14 cellular contexts compared by ENCODE assay signal in genomic region chr15:90036806-90037509, GRCh38. TPM values are rescaled to one million over a fixed set of nuclear protein-coding genes. Genes with fewer than 3 reads are reported as not detected.
DNase-seq lines count a peak whose midpoint lies in the region; ATAC-seq, FAIRE-seq and TF ChIP-seq lines count a peak whose summit lies in the region.
"Had no signal": no experiment of that assay in that cellular context is flagged by ENCODE, and none has a peak within 500 bp of the region (broad histone marks: within the 10 kb centered on the region; RNA-seq: fewer than 3 reads in every experiment).

No MANE protein-coding gene starts in this region.

- H2AFZ ChIP-seq in astrocyte (ENCODE audit: low read depth, low read length): no peak overlapping the region

- intact Hi-C loops in left cardiac atrium (cut with DNase I): no loop called here

- H3K4me1 ChIP-seq in right atrium auricular region (peaks cover 0 to 54% of the 10 kb centered on the region in 2 donors), astrocyte (ENCODE audit: insufficient read depth, low read length) (peaks cover 40% of the 10 kb centered on the region)

- no peak for TF ChIP-seq CTCF in right atrium auricular region (IDR thresholded peaks at IDR 0.05)
- TF ChIP-seq CTCF in astrocyte (IDR thresholded peaks at IDR 0.05; ENCODE audit: insufficient read depth, low read depth, low read length): no peak
- TF ChIP-seq CTCF in type B pancreatic cell (conservative IDR thresholded peaks at IDR 0.05): no peak

- peak; percentile 23 for DNase-seq in left cardiac atrium
- no peak for DNase-seq in right atrium auricular region (ENCODE audit: low spot score)
- DNase-seq in astrocyte (ENCODE audit: low read depth): no peak
- DNase-seq in naive B cell: no peak
- no peak for DNase-seq in type B pancreatic cell (ENCODE audit: extremely low spot score, unreplicated experiment)
- no peak for DNase-seq in frontal cortex (ENCODE audit: low spot score in 2 of 2)
- no peak for DNase-seq in iPS-NIHi11 (ENCODE audit: low spot score)
- DNase-seq in SW 1271 (lab: John Stamatoyannopoulos, UW): no peak
- DNase-seq: Karpas-422, left ventricle myocardium inferior, T-helper 9 cell had no signal

- no peaks in the 10 kb centered on the region for H3K9me3 ChIP-seq in right atrium auricular region
- H3K9me3 ChIP-seq in astrocyte (ENCODE audit: insufficient read depth, low read depth, low read length): no peaks in the 10 kb centered on the region
- H3K9me3 ChIP-seq: left ventricle myocardium inferior, psoas muscle, vagina had no signal

- FAIRE-seq in astrocyte (lab: Jason Lieb, UNC) (no peak), frontal cortex (lab: Jason Lieb, UNC) (no peak)

- peaks cover 48% of the 10 kb centered on the region for H3K79me2 ChIP-seq in astrocyte (ENCODE audit: insufficient read depth, low read length)

- H3K4me2 ChIP-seq in astrocyte (ENCODE audit: low read length): peak overlapping the region; percentile 61

- peak overlapping the region; percentile 83 for H3K27ac Mint-ChIP-seq in astrocyte (ENCODE audit: unreplicated experiment)
- H3K27ac Mint-ChIP-seq in naive B cell: peak overlapping the region in 5 of 6 donors; percentile 56 to 81 (median 74)
- H3K27ac Mint-ChIP-seq in type B pancreatic cell: peak overlapping the region; percentile 90

- H3K27me3 ChIP-seq in right atrium auricular region (no peaks in the 10 kb centered on the region), astrocyte (ENCODE audit: insufficient read depth, low read length) (no peaks in the 10 kb centered on the region)
- H3K27me3 ChIP-seq: vagina had no signal

- H3K27me3 Mint-ChIP-seq in astrocyte (ENCODE audit: low read depth, unreplicated experiment): no peaks in the 10 kb centered on the region
- peaks cover 0 to 4% (median 0%) of the 10 kb centered on the region in 3 donors for H3K27me3 Mint-ChIP-seq in naive B cell
- no peaks in the 10 kb centered on the region for H3K27me3 Mint-ChIP-seq in type B pancreatic cell

- peaks cover 48% of the 10 kb centered on the region for H3K4me1 Mint-ChIP-seq in astrocyte (ENCODE audit: low read depth, unreplicated experiment)
- peaks cover 61 to 71% (median 64%) of the 10 kb centered on the region in 3 donors for H3K4me1 Mint-ChIP-seq in naive B cell
- peaks cover 70% of the 10 kb centered on the region for H3K4me1 Mint-ChIP-seq in type B pancreatic cell (ENCODE audit: unreplicated experiment)

- H3K4me3 Mint-ChIP-seq in astrocyte (ENCODE audit: unreplicated experiment) (no peak overlapping the region), naive B cell (peak overlapping the region in 1 of 8 donors; percentile 14), type B pancreatic cell (peak overlapping the region; percentile 22)

- H3K36me3 ChIP-seq in right atrium auricular region (no peaks in the 10 kb centered on the region), astrocyte (ENCODE audit: insufficient read depth, low read length) (no peaks in the 10 kb centered on the region)
- H3K36me3 ChIP-seq: left ventricle myocardium inferior, vagina had no signal

- peak overlapping the region in 1 of 2 donors; percentile 61 for H3K27ac ChIP-seq in right atrium auricular region
- H3K27ac ChIP-seq in astrocyte (ENCODE audit: low read depth, low read length): peak overlapping the region; percentile 0
- H3K27ac ChIP-seq: psoas muscle, vagina had no signal

- no peak overlapping the region for H3K4me3 ChIP-seq in right atrium auricular region
- no peak overlapping the region for H3K4me3 ChIP-seq in astrocyte (ENCODE audit: insufficient read depth, low read depth, low read length)
- H3K4me3 ChIP-seq: left ventricle myocardium inferior, psoas muscle, vagina had no signal

- ATAC-seq in left cardiac atrium (no peak), naive B cell (ENCODE audit: low read depth in 2 of 2) (no peak)
- ATAC-seq: HCT116 had no signal

- H3K36me3 Mint-ChIP-seq in astrocyte (ENCODE audit: low read depth, unreplicated experiment) (no peaks in the 10 kb centered on the region), naive B cell (peaks cover 0 to 7% of the 10 kb centered on the region in 2 donors), type B pancreatic cell (no peaks in the 10 kb centered on the region)

- H4K20me1 ChIP-seq in astrocyte (ENCODE audit: insufficient read depth, low read length): peaks cover 28% of the 10 kb centered on the region

- H3K9ac ChIP-seq in astrocyte (ENCODE audit: low read length): no peak overlapping the region

- H3K9me3 Mint-ChIP-seq in astrocyte (ENCODE audit: unreplicated experiment): no peaks in the 10 kb centered on the region
- H3K9me3 Mint-ChIP-seq in naive B cell: no peaks in the 10 kb centered on the region
- no peaks in the 10 kb centered on the region for H3K9me3 Mint-ChIP-seq in type B pancreatic cell

RNA-seq across cellular contexts. Expression of gene ZNF710, which starts 35.8 kb away (rescaled TPM):
- 1 to 10 TPM; 6.7 to 7.0 TPM for total RNA-seq in left cardiac atrium
- total RNA-seq in right atrium auricular region: 1 to 10 TPM; 3.4 to 5.2 TPM
- 26.9 and 27.2 TPM in 2 replicates for total RNA-seq in astrocyte
- polyA plus RNA-seq in naive B cell (ENCODE audit: low read depth in 6 of 6): 1 to 10 TPM in 5 of 6 donors, under 1 TPM in 1; 0.64 to 2.4 (median 2.0) TPM
- total RNA-seq in type B pancreatic cell (ENCODE audit: low replicate concordance): 34.7 and 47.2 TPM in 2 replicates
- 6.5 TPM for total RNA-seq in frontal cortex
